In the genomic region with DNA sequence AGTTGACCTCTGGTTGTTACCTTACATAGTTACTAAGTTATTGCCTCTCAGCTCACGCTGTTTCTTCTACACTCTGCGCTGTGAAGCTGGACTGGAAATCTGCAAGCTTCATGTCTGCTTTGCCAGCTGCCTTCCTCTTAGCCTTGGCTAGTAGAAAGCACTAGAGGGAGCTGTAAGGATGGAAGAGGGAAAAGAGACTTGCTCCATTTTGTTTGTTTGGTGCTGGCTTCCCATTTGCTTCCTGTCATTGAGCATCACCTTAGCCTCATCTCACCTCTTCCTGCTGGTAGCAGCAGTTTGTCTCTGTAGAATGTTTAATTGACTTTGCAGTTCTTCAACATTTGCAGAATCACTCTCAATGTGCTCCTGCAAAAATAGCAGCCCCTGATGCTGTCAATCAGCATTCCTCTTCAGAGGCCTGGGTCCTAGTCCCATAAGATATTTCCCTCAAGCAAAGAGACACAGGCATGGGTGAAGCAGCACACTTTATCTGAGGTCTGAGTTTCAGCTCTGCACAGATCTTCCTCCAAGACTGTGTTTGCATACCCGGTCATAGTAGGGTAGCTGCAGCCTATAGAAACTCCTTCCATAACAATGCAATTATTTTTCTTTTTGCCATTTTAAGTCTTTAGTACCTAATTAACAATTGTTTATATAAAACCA, we compare ENCODE assay signal across 9 cellular contexts.
A peak's percentile ranks its signal among the peaks of the same experiment; 100 is the strongest.
DNase-seq lines count a peak whose midpoint lies in the region; ATAC-seq, FAIRE-seq and TF ChIP-seq lines count a peak whose summit lies in the region.
"Had no signal": no experiment of that assay in that cellular context is flagged by ENCODE, and none has a peak within 500 bp of the region (broad histone marks: within the 10 kb centered on the region; RNA-seq: fewer than 3 reads in every experiment).

No MANE protein-coding gene starts in this region.

- H3K36me3 Mint-ChIP-seq in activated T-cell treated with anti-CD3 and anti-CD28 coated beads, Interleukin-2, amount 50 U/mL, for 4 hours (ENCODE audit: insufficient read depth) = no peaks in the 10 kb centered on the region

- no peaks in the 10 kb centered on the region for H3K4me1 Mint-ChIP-seq in activated T-cell treated with anti-CD3 and anti-CD28 coated beads, Interleukin-2, amount 50 U/mL, for 4 hours (ENCODE audit: low read depth)

- H3K4me2 ChIP-seq in Loucy (ENCODE audit: low read depth, low read length, poor library complexity, severe bottlenecking) = no peak overlapping the region
- H3K4me2 ChIP-seq: PC-9 had no signal

- peaks cover 11% of the 10 kb centered on the region for H3K9me3 Mint-ChIP-seq in activated T-cell treated with anti-CD3 and anti-CD28 coated beads, Interleukin-2, amount 50 U/mL, for 4 hours

- H3K4me3 ChIP-seq in Loucy (ENCODE audit: low read length, poor library complexity, severe bottlenecking) (no peak overlapping the region), kidney (ENCODE audit: low read length in 2 of 2) (no peak overlapping the region)
- H3K4me3 ChIP-seq: PC-9 had no signal

- H3K9me2 ChIP-seq in Loucy (replicated peaks; ENCODE audit: low read depth, low read length) = no peaks in the 10 kb centered on the region

- peak overlapping the region; percentile 21; the same call in 1 of the 2 replicates for H2AFZ ChIP-seq in Loucy (ENCODE audit: low read length)
- H2AFZ ChIP-seq: PC-9 had no signal

- H3K9ac ChIP-seq in Loucy (ENCODE audit: low read depth, low read length, poor library complexity, severe bottlenecking) = no peak overlapping the region
- no peak overlapping the region for H3K9ac ChIP-seq in kidney (ENCODE audit: low read length in 2 of 2)

- H3K4me1 ChIP-seq in Loucy (ENCODE audit: insufficient read depth, low read length, poor library complexity, severe bottlenecking) (no peaks in the 10 kb centered on the region), kidney (ENCODE audit: control insufficient read depth in 1 of 2, insufficient read depth in 1 of 2, low read depth in 1 of 2, low read length in 2 of 2) (no peaks in the 10 kb centered on the region)

- H3K36me3 ChIP-seq in Loucy (ENCODE audit: insufficient read depth, low read length) (no peaks in the 10 kb centered on the region), kidney (ENCODE audit: control insufficient read depth in 1 of 2, insufficient read depth in 2 of 2, low read length in 2 of 2) (no peaks in the 10 kb centered on the region)

- no peak for FAIRE-seq in kidney (lab: Jason Lieb, UNC)

- H3K9me3 ChIP-seq in Loucy (ENCODE audit: insufficient read depth, low read depth, low read length) (no peaks in the 10 kb centered on the region), kidney (ENCODE audit: control insufficient read depth in 1 of 2, low read length in 2 of 2) (no peaks in the 10 kb centered on the region)

- no peak overlapping the region for H3K27ac ChIP-seq in kidney (ENCODE audit: low read depth in 2 of 2, low read length in 2 of 2)
- H3K27ac ChIP-seq: PC-9 had no signal

- no peak for ATAC-seq in activated T-cell treated with anti-CD3 and anti-CD28 coated beads, Interleukin-2, amount 50 U/mL, for 4 hours
- ATAC-seq in GM21723 (IDR thresholded peaks at IDR 0.05; ENCODE audit: unreplicated experiment) = no peak

- no peaks in the 10 kb centered on the region for H3K27me3 ChIP-seq in Loucy (ENCODE audit: insufficient read depth, low read length, poor library complexity, severe bottlenecking)

- H4K20me1 ChIP-seq in Loucy (ENCODE audit: insufficient read depth, low read length, poor library complexity, severe bottlenecking) = no peaks in the 10 kb centered on the region

- DNase-seq in COR-L47 (lab: John Stamatoyannopoulos, UW) (peak; percentile 73), SW480 (ENCODE audit: low spot score) (peak; percentile 16), kidney (no peak), GM03348 (ENCODE audit: low spot score) (no peak)
- DNase-seq in activated T-cell treated with anti-CD3 and anti-CD28 coated beads, Interleukin-2, amount 50 U/mL, for 4 hours = no peak
- DNase-seq in stimulated activated CD4-positive, alpha-beta T cell treated with anti-CD3 and anti-CD28 coated beads, Interleukin-4, amount 100 ng/mL, for 1 hour = no peak

- H3K79me2 ChIP-seq in Loucy (ENCODE audit: insufficient read depth, low read length) = no peaks in the 10 kb centered on the region

- TF ChIP-seq CTCF in Loucy (conservative IDR thresholded peaks at IDR 0.05; ENCODE audit: low read length) (peak; percentile 51), kidney (IDR thresholded peaks at IDR 0.05; ENCODE audit: borderline replicate concordance, extremely low read depth, insufficient read depth) (peak; percentile 51)

- no peaks in the 10 kb centered on the region for H3F3A ChIP-seq in Loucy (ENCODE audit: low read depth)

- intact Hi-C loops in kidney (cut with DNase I) = no loop called here

- H3K27me3 Mint-ChIP-seq in activated T-cell treated with anti-CD3 and anti-CD28 coated beads, Interleukin-2, amount 50 U/mL, for 4 hours (ENCODE audit: low read depth) = no peaks in the 10 kb centered on the region

- no peak overlapping the region for H3K4me3 Mint-ChIP-seq in activated T-cell treated with anti-CD3 and anti-CD28 coated beads, Interleukin-2, amount 50 U/mL, for 4 hours

Comparison
In these comparisons a context has a peak if more than half of its experiments do, and no peak if none do; other contexts are left out.
1. DNase-seq: peak in COR-L47 (single experiment) and SW480 (single experiment); none in kidney (single experiment), GM03348 (single experiment), activated T-cell treated with anti-CD3 and anti-CD28 coated beads, Interleukin-2, amount 50 U/mL, for 4 hours (single experiment) and stimulated activated CD4-positive, alpha-beta T cell treated with anti-CD3 and anti-CD28 coated beads, Interleukin-4, amount 100 ng/mL, for 1 hour (single experiment).